Comparison of ENCODE assay signal across 9 cellular contexts in the genomic region with DNA sequence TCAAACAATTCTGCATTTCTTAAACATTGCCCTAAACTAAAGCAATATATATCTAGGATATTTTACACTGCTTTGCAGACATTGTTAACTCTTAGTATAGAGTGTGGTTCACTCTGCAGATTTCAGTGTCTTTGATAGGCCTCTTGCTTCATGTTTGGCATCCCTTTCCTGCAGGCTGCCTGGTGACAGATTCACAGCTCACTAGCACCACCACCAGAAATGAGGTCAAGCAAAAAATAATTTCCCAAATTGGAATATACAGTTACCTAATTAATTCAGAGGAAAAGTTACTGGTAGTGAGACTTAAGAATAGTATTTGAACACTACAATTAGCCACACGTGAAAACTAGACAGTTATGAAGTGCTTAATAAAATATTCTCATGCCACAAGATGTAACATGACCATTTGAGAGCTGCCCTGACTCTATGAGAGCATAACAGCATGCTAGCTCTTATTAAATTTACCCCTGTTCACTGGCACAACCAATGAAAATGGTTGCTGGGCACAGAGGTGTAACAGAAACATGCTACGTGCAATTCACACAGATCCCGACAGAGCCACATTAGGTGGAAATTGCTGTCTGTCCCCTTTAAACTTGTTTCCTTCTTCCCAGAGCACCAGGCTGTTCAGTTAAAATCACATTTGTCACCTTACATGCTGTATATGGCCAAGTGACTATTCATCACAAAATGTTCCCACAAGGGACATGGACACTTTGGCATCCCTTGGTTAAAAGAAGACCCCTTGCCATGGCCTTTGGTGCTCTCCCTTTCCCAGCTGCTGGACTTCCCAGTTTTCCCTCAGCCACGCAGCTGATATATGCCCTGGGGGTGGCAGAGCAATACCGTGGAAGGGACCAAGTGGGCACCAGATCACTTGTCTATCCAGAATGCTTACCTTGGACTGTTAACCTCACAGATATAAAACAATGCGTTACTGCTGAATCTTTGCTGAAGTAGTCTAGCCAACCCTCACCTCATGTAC. TPM values are rescaled to one million over a fixed set of nuclear protein-coding genes. Genes with fewer than 3 reads are reported as not detected.
A peak's percentile ranks its signal among the peaks of the same experiment; 100 is the strongest.
DNase-seq lines count a peak whose midpoint lies in the region; ATAC-seq, FAIRE-seq and TF ChIP-seq lines count a peak whose summit lies in the region.
"Had no signal": no experiment of that assay in that cellular context is flagged by ENCODE, and none has a peak within 500 bp of the region (broad histone marks: within the 10 kb centered on the region; RNA-seq: fewer than 3 reads in every experiment).

No MANE protein-coding gene starts in this region.

- no peak for TF ChIP-seq POLR2A in breast epithelium (IDR thresholded peaks at IDR 0.05)

- no peak overlapping the region for H3K27ac Mint-ChIP-seq in MCF 10A (ENCODE audit: low read depth, unreplicated experiment)
- H3K27ac Mint-ChIP-seq: activated CD4-positive, alpha-beta T cell treated with anti-CD3 and anti-CD28 coated beads for 36 hours had no signal

- H2AFZ ChIP-seq in PC-9, result no peak overlapping the region

- no peaks in the 10 kb centered on the region for H3K36me3 ChIP-seq in breast epithelium
- H3K36me3 ChIP-seq in PC-9 (ENCODE audit: low read depth), result no peaks in the 10 kb centered on the region

- H3K27me3 ChIP-seq in breast epithelium (no peaks in the 10 kb centered on the region), PC-9 (ENCODE audit: insufficient read depth, low read depth) (no peaks in the 10 kb centered on the region)

- no peaks in the 10 kb centered on the region for H3F3A ChIP-seq in PC-9 (ENCODE audit: insufficient read depth, low read depth)

- DNase-seq in MCF 10A (ENCODE audit: unreplicated experiment) (peak; percentile 43), breast epithelium (ENCODE audit: low spot score in 2 of 2) (no peak), PC-9 (no peak), foreskin fibroblast (peak; percentile 16 to 47), urothelium cell line (ENCODE audit: low spot score) (peak; percentile 20), NCI-H2227 (lab: John Stamatoyannopoulos, UW; ENCODE audit: unreplicated experiment) (no peak), ecto neural progenitor cell (ENCODE audit: low spot score) (no peak)
- DNase-seq: activated CD4-positive, alpha-beta T cell treated with anti-CD3 and anti-CD28 coated beads for 36 hours had no signal

- intact Hi-C loops in MCF 10A (cut with micrococcal nuclease), result loop anchor here (1.0 kb wide), 3 partner anchors 34 to 168 kb away; no protein-coding TSS in a partner anchor
- intact Hi-C loops in breast epithelium (cut with DNase I; ENCODE audit: low total_unique reads), result no loop called here
- intact Hi-C loops in PC-9 (cut with micrococcal nuclease; ENCODE audit: unreplicated experiment), result no loop called here

- peak; percentile 41 for TF ChIP-seq CTCF in MCF 10A (IDR thresholded peaks at IDR 0.05; ENCODE audit: unreplicated experiment)
- no peak for TF ChIP-seq CTCF in breast epithelium (IDR thresholded peaks at IDR 0.05)
- TF ChIP-seq CTCF in PC-9 (conservative IDR thresholded peaks at IDR 0.05), result peak; percentile 58
- peak; percentile 16 for TF ChIP-seq CTCF in foreskin fibroblast (IDR thresholded peaks at IDR 0.05; ENCODE audit: low read depth, low read length)

- H3K4me3 Mint-ChIP-seq in MCF 10A (ENCODE audit: unreplicated experiment), result no peak overlapping the region
- H3K4me3 Mint-ChIP-seq: activated CD4-positive, alpha-beta T cell treated with anti-CD3 and anti-CD28 coated beads for 36 hours had no signal

- H3K9me3 ChIP-seq in breast epithelium (no peaks in the 10 kb centered on the region), PC-9 (ENCODE audit: insufficient read depth, low read depth) (no peaks in the 10 kb centered on the region)

- no peaks in the 10 kb centered on the region for H3K27me3 Mint-ChIP-seq in MCF 10A (ENCODE audit: insufficient read depth, unreplicated experiment)
- H3K27me3 Mint-ChIP-seq: activated CD4-positive, alpha-beta T cell treated with anti-CD3 and anti-CD28 coated beads for 36 hours had no signal

- no peaks in the 10 kb centered on the region for H4K20me1 ChIP-seq in PC-9 (ENCODE audit: insufficient read depth)

- no peaks in the 10 kb centered on the region for H3K79me2 ChIP-seq in PC-9 (ENCODE audit: low read depth)

- no peaks in the 10 kb centered on the region for H3K4me1 Mint-ChIP-seq in MCF 10A (ENCODE audit: insufficient read depth, unreplicated experiment)
- H3K4me1 Mint-ChIP-seq: activated CD4-positive, alpha-beta T cell treated with anti-CD3 and anti-CD28 coated beads for 36 hours had no signal

- ATAC-seq in GM18858 (IDR thresholded peaks at IDR 0.05; ENCODE audit: unreplicated experiment), result no peak
- ATAC-seq: activated CD4-positive, alpha-beta T cell treated with anti-CD3 and anti-CD28 coated beads for 36 hours had no signal

- H3K27ac ChIP-seq in breast epithelium (no peak overlapping the region), PC-9 (no peak overlapping the region)

- no peaks in the 10 kb centered on the region for H3K4me1 ChIP-seq in breast epithelium
- no peaks in the 10 kb centered on the region for H3K4me1 ChIP-seq in PC-9 (replicated peaks; ENCODE audit: insufficient read depth)

- no peaks in the 10 kb centered on the region for H3K36me3 Mint-ChIP-seq in MCF 10A (ENCODE audit: insufficient read depth, unreplicated experiment)

- FAIRE-seq in urothelium cell line (lab: Jason Lieb, UNC), result no peak

- no peaks in the 10 kb centered on the region for H3K9me2 ChIP-seq in PC-9 (ENCODE audit: insufficient read depth)

- CTCF ChIA-PET in MCF 10A (lab: Yijun Ruan, JAX), result interaction anchor here (0.5 to 1.8 kb wide), 12 partner anchors 8 to 1432 kb away, joined by 3 to 6 read pairs (median 4); no protein-coding TSS in a partner anchor
- CTCF ChIA-PET in PC-9 (lab: Charles Lee), result interaction anchor here (0.5 kb wide), 1 partner anchor 36 kb away, joined by 4 read pairs; the partner anchor contains the start of gene PAIP2B

- H3K4me3 ChIP-seq in breast epithelium (no peak overlapping the region), PC-9 (no peak overlapping the region), foreskin fibroblast (ENCODE audit: low read depth in 1 of 2, low read length in 2 of 2) (no peak overlapping the region)

- no TSS peak for BruUV-seq in MCF 10A (replicated peaks; lab: Mats Ljungman, UMichigan)
- no TSS peak for BruUV-seq in PC-9 (replicated peaks; lab: Mats Ljungman, UMichigan)

- H3K9me3 Mint-ChIP-seq in MCF 10A (ENCODE audit: unreplicated experiment), result no peaks in the 10 kb centered on the region

- no peak overlapping the region for H3K4me2 ChIP-seq in PC-9

- POLR2A ChIA-PET in MCF 10A (lab: Yijun Ruan, JAX), result interaction anchor here (0.8 kb wide), 1 partner anchor 122 kb away, joined by 3 read pairs; the partner anchor contains the start of gene NAGK
- POLR2A ChIA-PET in PC-9 (lab: Charles Lee; ENCODE audit: unreplicated experiment), result no interaction called here

RNA-seq across cellular contexts. Expression of gene PAIP2B, which starts 35.7 kb away (rescaled TPM):
- total RNA-seq in MCF 10A (2022), result 1.4 and 1.8 TPM in 2 replicates
- 10 to 100 TPM in 1 of 3 donors, 1 to 10 TPM in 2; 6.9 to 13.0 (median 9.0) TPM for total RNA-seq in breast epithelium
- total RNA-seq in PC-9 (2021), result 5.4 and 6.1 TPM in 2 replicates

Comparison
In these comparisons a context has a peak if more than half of its experiments do, and no peak if none do; other contexts are left out.
1. DNase-seq: peak in MCF 10A (single experiment), foreskin fibroblast (2 of 2) and urothelium cell line (single experiment); none in breast epithelium (0 of 2), PC-9 (0 of 2), NCI-H2227 (single experiment) and ecto neural progenitor cell (single experiment).
2. CTCF ChIP-seq: peak in MCF 10A (single experiment), PC-9 (single experiment) and foreskin fibroblast (single experiment); none in breast epithelium (0 of 3).